In genomic region chr20:35207950-35208611, GRCh38 we compare ENCODE assay signal across 9 cellular contexts. TPM values are rescaled to one million over a fixed set of nuclear protein-coding genes. Genes with fewer than 3 reads are reported as not detected.
DNase-seq lines count a peak whose midpoint lies in the region; ATAC-seq and TF ChIP-seq lines count a peak whose summit lies in the region.
"Had no signal": no experiment of that assay in that cellular context is flagged by ENCODE, and none has a peak within 500 bp of the region (broad histone marks: within the 10 kb centered on the region; RNA-seq: fewer than 3 reads in every experiment).

No MANE protein-coding gene starts in this region.

- H3K9me3 ChIP-seq in CD8-positive, alpha-beta memory T cell (ENCODE audit: low read length): no peaks in the 10 kb centered on the region
- H3K9me3 ChIP-seq in IMR-90 (ENCODE audit: control insufficient read depth, insufficient read depth, low read length): no peaks in the 10 kb centered on the region
- no peaks in the 10 kb centered on the region for H3K9me3 ChIP-seq in PC-3 (ENCODE audit: low read length)
- peaks cover 0 to 2% (median 0%) of the 10 kb centered on the region in 4 donors for H3K9me3 ChIP-seq in esophagus muscularis mucosa

- no peaks in the 10 kb centered on the region for H3K9me1 ChIP-seq in IMR-90 (ENCODE audit: insufficient read depth, low read length)

- POLR2A ChIA-PET in CD8-positive, alpha-beta memory T cell (lab: Charles Lee): no interaction called here
- POLR2A ChIA-PET in IMR-90 (lab: Charles Lee; ENCODE audit: unreplicated experiment) (no interaction called here), PC-3 (lab: Charles Lee; ENCODE audit: unreplicated experiment) (no interaction called here)

- no peak overlapping the region for H3K27ac Mint-ChIP-seq in CD8-positive, alpha-beta memory T cell
- H3K27ac Mint-ChIP-seq in naive B cell: no peak overlapping the region
- H3K27ac Mint-ChIP-seq: IgD-negative memory B cell had no signal

- 0 out of 2 replicates have a peak overlapping the region, but pooled peaks have one; percentile 8 for H2BK20ac ChIP-seq in IMR-90 (ENCODE audit: low read depth, low read length)

- no peaks in the 10 kb centered on the region for H3K79me1 ChIP-seq in IMR-90 (ENCODE audit: low read depth in 1 of 2, low read length in 2 of 2)

- H4K5ac ChIP-seq in IMR-90 (ENCODE audit: low read depth, low read length): no peak overlapping the region

- H3K14ac ChIP-seq in IMR-90 (replicated peaks; ENCODE audit: low read depth, low read length): no peak overlapping the region; the same call in 1 of the 2 replicates

- no peaks in the 10 kb centered on the region for H3K9me2 ChIP-seq in PC-3 (replicated peaks; ENCODE audit: low read length)

- H4K20me1 ChIP-seq in IMR-90 (ENCODE audit: insufficient read depth, low read length): no peaks in the 10 kb centered on the region
- no peaks in the 10 kb centered on the region for H4K20me1 ChIP-seq in PC-3 (ENCODE audit: low read length)

- in situ Hi-C loops in IMR-90 (cut with MboI; ENCODE audit: low sequenced_read_pairs): loop anchor here (10.0 kb wide), 1 partner anchor 63 kb away; the partner anchor contains the start of gene EDEM2

- peaks cover 0 to 16% (median 5%) of the 10 kb centered on the region in 3 donors for H3K36me3 Mint-ChIP-seq in CD8-positive, alpha-beta memory T cell
- no peaks in the 10 kb centered on the region for H3K36me3 Mint-ChIP-seq in naive B cell

- H2AK9ac ChIP-seq in IMR-90 (replicated peaks; ENCODE audit: low read depth, low read length, poor library complexity): no peak overlapping the region

- peak; percentile 98 for ATAC-seq in IMR-90 (ENCODE audit: low read depth)
- ATAC-seq in PC-3: peak; percentile 98
- ATAC-seq in naive B cell (ENCODE audit: low read depth in 2 of 2): peak; percentile 78 to 91
- ATAC-seq in GM19395 (IDR thresholded peaks at IDR 0.05; ENCODE audit: unreplicated experiment): no peak

- peak; percentile 62 to 83 (median 69) for DNase-seq in CD8-positive, alpha-beta memory T cell
- DNase-seq in IMR-90 (peak; percentile 78), PC-3 (peak; percentile 86), esophagus muscularis mucosa (ENCODE audit: extremely low spot score) (no peak), naive B cell (peak; percentile 67)
- peak; percentile 65 for DNase-seq in activated T-cell treated with anti-CD3 and anti-CD28 coated beads, Interleukin-2, amount 50 U/mL, for 1 hour
- peak; percentile 53 to 62 for DNase-seq in stimulated activated CD8-positive, alpha-beta memory T cell treated with anti-CD3 and anti-CD28 coated beads, Interleukin-7, amount 100 ng/mL, for 1 hour (ENCODE audit: low read depth in 2 of 2)

- TF ChIP-seq CTCF in IMR-90 (conservative IDR thresholded peaks at IDR 0.05; ENCODE audit: low read depth, low read length): peak; percentile 94
- TF ChIP-seq CTCF in PC-3 (conservative IDR thresholded peaks at IDR 0.05; ENCODE audit: low read depth, low read length): peak; percentile 93
- TF ChIP-seq CTCF in esophagus muscularis mucosa (IDR thresholded peaks at IDR 0.05): peak; percentile 74 to 87 (median 75)

- 0 out of 3 replicates have a peak overlapping the region, but pooled peaks have one; percentile 6 for H2BK15ac ChIP-seq in IMR-90 (ENCODE audit: low read depth, low read length)

- H3K4me2 ChIP-seq in IMR-90 (ENCODE audit: low read depth, low read length) (peak overlapping the region; percentile 78), PC-3 (ENCODE audit: low read length) (peak overlapping the region; percentile 65)

- H3K36me3 ChIP-seq in CD8-positive, alpha-beta memory T cell (ENCODE audit: insufficient read depth, low read length): no peaks in the 10 kb centered on the region
- no peaks in the 10 kb centered on the region for H3K36me3 ChIP-seq in IMR-90 (ENCODE audit: control insufficient read depth, insufficient read depth, low read length)
- no peaks in the 10 kb centered on the region for H3K36me3 ChIP-seq in PC-3 (ENCODE audit: low read depth, low read length)
- peaks cover 0 to 5% (median 0%) of the 10 kb centered on the region in 4 donors for H3K36me3 ChIP-seq in esophagus muscularis mucosa

- CTCF ChIA-PET in CD8-positive, alpha-beta memory T cell (lab: Charles Lee): interaction anchor here (0.9 to 6.2 kb wide), 10 partner anchors 19 to 152 kb away, joined by 3 to 72 read pairs (median 4); partner anchors contain the start of gene EDEM2
- CTCF ChIA-PET in IMR-90 (lab: Yijun Ruan, JAX): interaction anchor here (0.6 to 1.8 kb wide), 4 partner anchors 14 to 301 kb away, joined by 3 to 26 read pairs (median 4); partner anchors contain the start of gene EDEM2
- CTCF ChIA-PET in PC-3 (lab: Charles Lee): interaction anchor here (0.5 to 3.0 kb wide), 5 partner anchors 14 to 239 kb away, joined by 3 to 43 read pairs (median 4); no protein-coding TSS in a partner anchor

- no peaks in the 10 kb centered on the region for H3K4me1 ChIP-seq in CD8-positive, alpha-beta memory T cell (ENCODE audit: insufficient read depth, low read length)
- peaks cover 3% of the 10 kb centered on the region; the same call in 1 of the 2 replicates for H3K4me1 ChIP-seq in IMR-90 (ENCODE audit: control insufficient read depth, insufficient read depth, low read length)
- no peaks in the 10 kb centered on the region for H3K4me1 ChIP-seq in PC-3 (ENCODE audit: insufficient read depth, low read length)
- peaks cover 9 to 18% (median 15%) of the 10 kb centered on the region in 4 donors for H3K4me1 ChIP-seq in esophagus muscularis mucosa

- dilution Hi-C loops in IMR-90 (cut with HindIII; ENCODE audit: low sequenced_read_pairs, unreplicated experiment): no loop called here

- H2AFZ ChIP-seq in IMR-90 (replicated peaks; ENCODE audit: low read length, poor library complexity) (peak overlapping the region; percentile 70), PC-3 (ENCODE audit: low read length) (peak overlapping the region; percentile 53; the same call in 1 of the 2 replicates)

- H4K8ac ChIP-seq in IMR-90 (ENCODE audit: low read depth in 2 of 2, low read length in 2 of 2): peak overlapping the region in 1 of 2 experiments; percentile 16; a peak in 1 of 4 replicates

- H2AK5ac ChIP-seq in IMR-90 (ENCODE audit: low read depth, low read length): no peak overlapping the region

- no peak overlapping the region for H3K4me3 Mint-ChIP-seq in CD8-positive, alpha-beta memory T cell
- no peak overlapping the region for H3K4me3 Mint-ChIP-seq in naive B cell
- H3K4me3 Mint-ChIP-seq: IgD-negative memory B cell had no signal

- H3K9me3 Mint-ChIP-seq in CD8-positive, alpha-beta memory T cell: no peaks in the 10 kb centered on the region
- H3K9me3 Mint-ChIP-seq in naive B cell: no peaks in the 10 kb centered on the region
- H3K9me3 Mint-ChIP-seq: IgD-negative memory B cell had no signal

- H2BK120ac ChIP-seq in IMR-90 (ENCODE audit: low read depth, low read length): peak overlapping the region; percentile 23; the same call in 1 of the 2 replicates

- H3K56ac ChIP-seq in IMR-90 (ENCODE audit: extremely low read depth, insufficient read depth, low read length): no peak overlapping the region

- peak; percentile 97 for TF ChIP-seq RAD21 in IMR-90 (IDR thresholded peaks at IDR 0.05; ENCODE audit: low read length)

- no peaks in the 10 kb centered on the region for H3K4me1 Mint-ChIP-seq in CD8-positive, alpha-beta memory T cell
- H3K4me1 Mint-ChIP-seq in naive B cell: no peaks in the 10 kb centered on the region
- H3K4me1 Mint-ChIP-seq: IgD-negative memory B cell had no signal

- no peaks in the 10 kb centered on the region for H3K27me3 ChIP-seq in CD8-positive, alpha-beta memory T cell (ENCODE audit: insufficient read depth, low read length, poor library complexity, severe bottlenecking)
- no peaks in the 10 kb centered on the region for H3K27me3 ChIP-seq in IMR-90 (ENCODE audit: control insufficient read depth, insufficient read depth, low read length)
- no peaks in the 10 kb centered on the region for H3K27me3 ChIP-seq in PC-3 (ENCODE audit: low read length)
- H3K27me3 ChIP-seq in esophagus muscularis mucosa: no peaks in the 10 kb centered on the region

- no TSS peak for BruUV-seq in IMR-90 (replicated peaks; lab: Mats Ljungman, UMichigan)
- no TSS peak for BruUV-seq in PC-3 (replicated peaks; lab: Mats Ljungman, UMichigan)

- no peak for TF ChIP-seq EP300 in esophagus muscularis mucosa (IDR thresholded peaks at IDR 0.05)

- H4K91ac ChIP-seq in IMR-90 (ENCODE audit: insufficient read depth, low read depth, low read length): no peak overlapping the region

- intact Hi-C loops in IMR-90 (cut with micrococcal nuclease): loop anchor here (1.0 to 10.0 kb wide), 5 partner anchors 61 to 376 kb away; partner anchors contain the start of genes ACSS2 and GGT7
- intact Hi-C loops in PC-3 (cut with micrococcal nuclease): loop anchor here (1.0 to 5.0 kb wide), 3 partner anchors 63 to 376 kb away; no protein-coding TSS in a partner anchor
- intact Hi-C loops in esophagus muscularis mucosa (cut with DNase I): loop anchor here (2.0 to 5.0 kb wide), 3 partner anchors 59 to 111 kb away; no protein-coding TSS in a partner anchor

- no peak overlapping the region; the same call in 1 of the 2 replicates for H3K18ac ChIP-seq in IMR-90 (ENCODE audit: low read depth, low read length)

- H3K27me3 Mint-ChIP-seq in CD8-positive, alpha-beta memory T cell: no peaks in the 10 kb centered on the region
- no peaks in the 10 kb centered on the region for H3K27me3 Mint-ChIP-seq in naive B cell
- H3K27me3 Mint-ChIP-seq: IgD-negative memory B cell had no signal

- H3K79me2 ChIP-seq in PC-3 (ENCODE audit: low read length): no peaks in the 10 kb centered on the region

- peak overlapping the region; percentile 8; the same call in 1 of the 2 replicates for H3K4ac ChIP-seq in IMR-90 (ENCODE audit: low read depth, low read length)

- H3K23ac ChIP-seq in IMR-90 (ENCODE audit: low read depth, low read length): no peak overlapping the region

- H2BK5ac ChIP-seq in IMR-90 (ENCODE audit: low read depth, low read length, poor library complexity, severe bottlenecking): no peak overlapping the region

- no peak overlapping the region for H3K27ac ChIP-seq in CD8-positive, alpha-beta memory T cell (ENCODE audit: low read depth, low read length)
- peak overlapping the region; percentile 39 for H3K27ac ChIP-seq in IMR-90 (ENCODE audit: insufficient read depth, low read length)
- H3K27ac ChIP-seq in PC-3 (ENCODE audit: low read length): no peak overlapping the region
- H3K27ac ChIP-seq in esophagus muscularis mucosa (replicated peaks in 1 of 4): peak overlapping the region; percentile 75 to 79 (median 78)

- H3F3A ChIP-seq in PC-3 (ENCODE audit: low read length, unreplicated experiment): no peaks in the 10 kb centered on the region

- H3K9ac ChIP-seq in IMR-90 (ENCODE audit: low read depth, low read length) (no peak overlapping the region), PC-3 (ENCODE audit: low read length) (no peak overlapping the region)

- TF ChIP-seq POLR2A in IMR-90 (IDR thresholded peaks at IDR 0.05; ENCODE audit: low read depth, low read length) (0 out of 2 replicates have a peak, but pooled peaks have one; percentile 32), esophagus muscularis mucosa (IDR thresholded peaks at IDR 0.05; ENCODE audit: low read depth) (no peak)

- H3K4me3 ChIP-seq in CD8-positive, alpha-beta memory T cell (ENCODE audit: low read length): no peak overlapping the region
- H3K4me3 ChIP-seq in IMR-90 (ENCODE audit: insufficient read depth, low read depth, low read length): no peak overlapping the region
- H3K4me3 ChIP-seq in PC-3 (ENCODE audit: low read length): peak overlapping the region; percentile 32; the same call in 1 of the 2 replicates
- peak overlapping the region; percentile 25 to 44 (median 34) for H3K4me3 ChIP-seq in esophagus muscularis mucosa

- WGBS in IMR-90 (ENCODE audit: extremely low coverage in 2 of 2, insufficient read length in 1 of 2), 2 experiments: 26% methylated on average over 4 of the region's 8 CpGs; no CpG with 5 or more reads in 1 of the 2 experiments
- 21% methylated on average over 8 of the region's 8 CpGs for WGBS in esophagus muscularis mucosa

RNA-seq across cellular contexts. Expression of gene MMP24, which starts 18.4 kb away (rescaled TPM):
- total RNA-seq in CD8-positive, alpha-beta memory T cell: under 1 TPM in 1 of 2 experiments, not detected in 1; 0.07 TPM
- polyA plus RNA-seq in CD8-positive, alpha-beta memory T cell: 0.18 TPM
- total RNA-seq in IMR-90 (2012; rRNA removed): 0.36 and 0.56 TPM in 2 replicates
- 0.79 and 0.86 TPM in 2 replicates for polyA plus RNA-seq in IMR-90 (2012; rRNA removed)
- 0.32 and 1.0 TPM in 2 replicates for polyA plus RNA-seq in IMR-90 (2012; cell fraction: cytosol; rRNA removed)
- polyA plus RNA-seq in IMR-90 (2012; cell fraction: nucleus; rRNA removed; ENCODE audit: low replicate concordance): 0.34 and 0.54 TPM in 2 replicates
- total RNA-seq in PC-3 (2014; rRNA removed): 0.52 and 0.91 TPM in 2 replicates
- 1 to 10 TPM in 3 of 4 donors, under 1 TPM in 1; 0.83 to 4.0 (median 2.0) TPM for total RNA-seq in esophagus muscularis mucosa
- polyA plus RNA-seq in naive B cell (ENCODE audit: low read depth in 6 of 6): under 1 TPM in 5 of 6 donors, not detected in 1; 0.05 to 0.09 (median 0.08) TPM

RNA-seq across cellular contexts. Expression of gene PROCR, which starts 36.2 kb away (rescaled TPM):
- total RNA-seq in CD8-positive, alpha-beta memory T cell: 1 to 10 TPM; 2.6 to 2.7 TPM
- polyA plus RNA-seq in CD8-positive, alpha-beta memory T cell: 10.7 TPM
- total RNA-seq in IMR-90 (2012; rRNA removed) (25.0 and 36.4 TPM in 2 replicates), PC-3 (2014; rRNA removed) (45.4 and 55.7 TPM in 2 replicates), esophagus muscularis mucosa (10 to 100 TPM; 18.3 to 74.7 (median 38.1) TPM)
- polyA plus RNA-seq in IMR-90 (2012; rRNA removed) (41.9 and 60.5 TPM in 2 replicates), naive B cell (ENCODE audit: low read depth in 6 of 6) (not detected)
- polyA plus RNA-seq in IMR-90 (2012; cell fraction: cytosol; rRNA removed): 26.1 and 52.9 TPM in 2 replicates
- polyA plus RNA-seq in IMR-90 (2012; cell fraction: nucleus; rRNA removed; ENCODE audit: low replicate concordance): 12.7 and 15.9 TPM in 2 replicates
- polyA plus RNA-seq: IgD-negative memory B cell had no signal

Comparison
In these comparisons a context has a peak if more than half of its experiments do, and no peak if none do; other contexts are left out.
1. H3K27ac ChIP-seq: peak in IMR-90 (single experiment) and esophagus muscularis mucosa (4 of 4); none in CD8-positive, alpha-beta memory T cell (single experiment) and PC-3 (single experiment).
2. H3K4me3 ChIP-seq: peak in PC-3 (single experiment) and esophagus muscularis mucosa (4 of 4); none in CD8-positive, alpha-beta memory T cell (single experiment) and IMR-90 (single experiment).
3. Peak in every context shown above with its lines, with median percentiles within 50 percentile points of each other: CTCF ChIP-seq.